Comparison of ENCODE assay signal across 9 cellular contexts in the genomic region with DNA sequence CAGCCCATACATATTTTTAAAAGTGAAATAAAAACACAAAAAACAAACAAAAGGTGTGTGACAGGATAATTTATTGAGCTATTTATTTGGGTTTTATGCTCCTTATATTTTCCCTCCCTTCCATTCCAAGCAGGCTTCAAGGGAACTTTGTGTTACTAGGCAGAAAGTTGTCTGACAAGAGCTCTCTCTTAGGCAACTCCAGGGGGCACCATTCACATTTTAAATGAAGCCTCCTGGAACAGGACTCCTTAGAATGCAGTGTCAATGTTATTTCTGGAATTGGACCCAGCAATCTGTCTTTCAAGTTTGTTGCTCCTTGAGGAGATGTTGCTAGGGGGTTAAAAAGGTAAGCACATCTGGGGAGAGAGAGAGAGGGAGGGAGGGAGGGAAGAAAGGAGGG. TPM values are rescaled to one million over a fixed set of nuclear protein-coding genes. Genes with fewer than 3 reads are reported as not detected.
A peak's percentile ranks its signal among the peaks of the same experiment; 100 is the strongest.
DNase-seq lines count a peak whose midpoint lies in the region; ATAC-seq and TF ChIP-seq lines count a peak whose summit lies in the region.
"Had no signal": no experiment of that assay in that cellular context is flagged by ENCODE, and none has a peak within 500 bp of the region (broad histone marks: within the 10 kb centered on the region; RNA-seq: fewer than 3 reads in every experiment).

No MANE protein-coding gene starts in this region.

- no peaks in the 10 kb centered on the region for H3K9me3 Mint-ChIP-seq in neural progenitor cell
- H3K9me3 Mint-ChIP-seq in immature natural killer cell = no peaks in the 10 kb centered on the region

- no peaks in the 10 kb centered on the region for H4K20me1 ChIP-seq in neural progenitor cell (ENCODE audit: low read depth)

- no peaks in the 10 kb centered on the region for H3K27me3 ChIP-seq in neural progenitor cell

- H3K36me3 ChIP-seq in neural progenitor cell = no peaks in the 10 kb centered on the region

- TF ChIP-seq CTCF in neural progenitor cell (IDR thresholded peaks at IDR 0.05) = peak; percentile 72

- no peak for ATAC-seq in GM18502 (IDR thresholded peaks at IDR 0.05; ENCODE audit: poor library complexity, unreplicated experiment)

- peaks cover 28% of the 10 kb centered on the region for H3K4me1 ChIP-seq in neural progenitor cell

- H3K79me2 ChIP-seq in neural progenitor cell (ENCODE audit: low read depth) = peaks cover 5% of the 10 kb centered on the region

- H3K4me2 ChIP-seq in neural progenitor cell = no peak overlapping the region

- no peak overlapping the region for H2AFZ ChIP-seq in neural progenitor cell (replicated peaks)

- H3F3A ChIP-seq in neural progenitor cell (ENCODE audit: low read depth) = peaks cover 23% of the 10 kb centered on the region

- H3K4me3 Mint-ChIP-seq in neural progenitor cell (no peak overlapping the region), immature natural killer cell (no peak overlapping the region)

- H3K27me3 Mint-ChIP-seq in neural progenitor cell (ENCODE audit: insufficient read depth, low read depth) (peaks cover 3% of the 10 kb centered on the region), immature natural killer cell (ENCODE audit: low read depth in 3 of 3) (peaks cover 4 to 18% (median 7%) of the 10 kb centered on the region in 3 donors)

- H3K4me1 Mint-ChIP-seq in neural progenitor cell (peaks cover 32% of the 10 kb centered on the region), immature natural killer cell (peaks cover 22 to 23% of the 10 kb centered on the region in 2 donors)

- no peak overlapping the region for H3K9ac ChIP-seq in neural progenitor cell

- H3K27ac Mint-ChIP-seq in neural progenitor cell = no peak overlapping the region
- no peak overlapping the region for H3K27ac Mint-ChIP-seq in immature natural killer cell

- H3K9me3 ChIP-seq in neural progenitor cell (ENCODE audit: low read depth) = no peaks in the 10 kb centered on the region

- no peaks in the 10 kb centered on the region for H3K36me3 Mint-ChIP-seq in neural progenitor cell
- no peaks in the 10 kb centered on the region for H3K36me3 Mint-ChIP-seq in immature natural killer cell

- no peak overlapping the region for H3K4me3 ChIP-seq in neural progenitor cell

- DNase-seq in NCI-H1105 (lab: John Stamatoyannopoulos, UW) (peak; percentile 17), NCI-H1105 treated with DMSO at 0.1 percent for 48 hours (lab: John Stamatoyannopoulos, UW) (no peak), NCI-H1092 (lab: John Stamatoyannopoulos, UW) (peak; percentile 2), astrocyte of the hippocampus (ENCODE audit: low read depth, low spot score) (peak; percentile 71), neural progenitor cell (ENCODE audit: low spot score) (peak; percentile 76), immature natural killer cell (no peak)
- DNase-seq in activated CD4-positive, alpha-beta T cell treated with anti-CD3 and anti-CD28 coated beads for 1 hour = no peak

- H3K27ac ChIP-seq in neural progenitor cell = no peak overlapping the region
- H3K27ac ChIP-seq: 22Rv1 had no signal

RNA-seq across cellular contexts. Expression of a gene that starts 5.4 kb away (rescaled TPM):
- 16.4 and 24.1 TPM in 2 replicates for total RNA-seq in neural progenitor cell (ENCODE audit: low replicate concordance)
- polyA plus RNA-seq in immature natural killer cell = 1 to 10 TPM in 2 of 3 donors, under 1 TPM in 1; 0.03 to 4.7 (median 2.4) TPM

Comparison
In these comparisons a context has a peak if more than half of its experiments do, and no peak if none do; other contexts are left out.
1. DNase-seq: peak in NCI-H1105 (single experiment), NCI-H1092 (single experiment), astrocyte of the hippocampus (single experiment) and neural progenitor cell (single experiment); none in NCI-H1105 treated with DMSO at 0.1 percent for 48 hours (single experiment), activated CD4-positive, alpha-beta T cell treated with anti-CD3 and anti-CD28 coated beads for 1 hour (single experiment) and immature natural killer cell (0 of 3).